In the genomic region with DNA sequence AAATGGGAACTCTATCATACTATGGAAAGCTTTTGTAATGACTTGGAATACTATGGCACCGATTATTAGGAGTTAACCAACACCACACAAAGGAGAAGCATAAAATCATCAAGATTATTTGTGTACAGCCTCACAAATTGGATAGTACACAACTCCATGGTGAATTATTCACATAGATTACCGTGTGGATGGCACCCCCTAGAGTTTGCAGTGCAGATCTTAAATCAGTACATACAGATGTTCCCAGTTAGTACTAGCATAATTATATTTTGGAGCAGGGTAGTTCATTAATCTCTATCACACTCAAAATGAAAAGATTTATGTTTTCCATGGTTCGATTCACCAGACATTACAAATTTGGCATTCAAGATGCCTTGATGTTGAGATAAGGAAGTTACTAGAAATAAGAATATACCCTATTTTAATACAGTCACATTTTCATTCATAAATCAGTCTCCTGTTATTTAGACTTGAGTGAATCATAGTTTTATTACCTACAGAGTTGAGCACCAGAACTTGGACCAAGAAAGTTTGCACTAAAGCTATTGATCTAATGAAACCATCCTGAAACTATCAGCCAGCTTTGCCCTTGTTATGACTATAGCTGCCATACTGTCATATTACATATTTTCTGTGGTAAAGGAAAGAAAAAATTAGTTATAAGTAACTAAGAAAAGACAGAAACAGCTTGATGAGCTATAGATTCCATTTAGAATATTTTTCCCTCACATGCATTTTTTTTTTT, we compare ENCODE assay signal across 8 cellular contexts.
DNase-seq lines count a peak whose midpoint lies in the region; ATAC-seq and TF ChIP-seq lines count a peak whose summit lies in the region.
"Had no signal": no experiment of that assay in that cellular context is flagged by ENCODE, and none has a peak within 500 bp of the region (broad histone marks: within the 10 kb centered on the region; RNA-seq: fewer than 3 reads in every experiment).

No MANE protein-coding gene starts in this region.

- ATAC-seq in GM19438 (IDR thresholded peaks at IDR 0.05; ENCODE audit: low read depth, unreplicated experiment), result peak; percentile 68
- ATAC-seq in GM19035 (IDR thresholded peaks at IDR 0.05; ENCODE audit: unreplicated experiment), result no peak
- ATAC-seq: mucosa of descending colon had no signal

- peak; percentile 33 for TF ChIP-seq CTCF in GM10248 (IDR thresholded peaks at IDR 0.05; ENCODE audit: control extremely low read depth, extremely low read depth, low read depth, missing control alignments)
- TF ChIP-seq CTCF in cardiac fibroblast (IDR thresholded peaks at IDR 0.05; ENCODE audit: low read depth, low read length), result peak; percentile 17

- no peak for DNase-seq in GM10248 (ENCODE audit: extremely low spot score)
- DNase-seq in MV-4-11 (lab: John Stamatoyannopoulos, UW), result peak; percentile 13
- DNase-seq in cardiac fibroblast (ENCODE audit: low read depth in 2 of 2), result peak; percentile 49 to 51
- peak; percentile 4 to 16 for DNase-seq in stimulated activated CD4-positive, alpha-beta T cell treated with anti-CD3 and anti-CD28 coated beads, Interleukin-2, amount 100 ng/mL, for 24 hours
- no peak for DNase-seq in NCI-H446 treated with DMSO at 0.1 percent for 48 hours (lab: John Stamatoyannopoulos, UW)

- POLR2A ChIA-PET in GM10248 (lab: Yijun Ruan, JAX), result interaction anchor here (0.6 kb wide), 1 partner anchor 29 kb away, joined by 5 read pairs; no protein-coding TSS in a partner anchor

- CTCF ChIA-PET in GM10248 (lab: Yijun Ruan, JAX), result interaction anchor here (0.8 to 3.2 kb wide), 4 partner anchors 245 to 790 kb away, joined by 3 to 18 read pairs (median 3); no protein-coding TSS in a partner anchor

- H3K4me3 ChIP-seq in cardiac fibroblast (replicated peaks in 1 of 2; ENCODE audit: low read depth in 2 of 2, low read length in 2 of 2), result no peak overlapping the region
- H3K4me3 ChIP-seq: mucosa of descending colon had no signal

Comparison
In these comparisons a context has a peak if more than half of its experiments do, and no peak if none do; other contexts are left out.
1. DNase-seq: peak in MV-4-11 (single experiment), cardiac fibroblast (2 of 2) and stimulated activated CD4-positive, alpha-beta T cell treated with anti-CD3 and anti-CD28 coated beads, Interleukin-2, amount 100 ng/mL, for 24 hours (2 of 2); none in GM10248 (single experiment) and NCI-H446 treated with DMSO at 0.1 percent for 48 hours (single experiment).